In genomic region chr3:25033407-25034029, GRCh38 we compare ENCODE assay signal across 8 cellular contexts.
DNase-seq lines count a peak whose midpoint lies in the region; ATAC-seq and TF ChIP-seq lines count a peak whose summit lies in the region.

No MANE protein-coding gene starts in this region.

- ATAC-seq in GM18870 (IDR thresholded peaks at IDR 0.05; ENCODE audit: unreplicated experiment), result peak; percentile 82
- ATAC-seq in HG03066 (IDR thresholded peaks at IDR 0.05; ENCODE audit: low read depth, unreplicated experiment), result peak; percentile 76
- peak; percentile 92 for ATAC-seq in left lobe of liver
- no peak for ATAC-seq in CD8-positive, alpha-beta T cell
- no peak for ATAC-seq in GM19467 (IDR thresholded peaks at IDR 0.05; ENCODE audit: unreplicated experiment)

- H3K36me3 ChIP-seq in mammary epithelial cell (ENCODE audit: insufficient read depth, low read length), result no peaks in the 10 kb centered on the region
- no peaks in the 10 kb centered on the region for H3K36me3 ChIP-seq in CD8-positive, alpha-beta T cell (ENCODE audit: insufficient read depth, low read length)

- CTCF ChIA-PET in mammary epithelial cell (lab: Charles Lee; ENCODE audit: low non-redundant PET), result interaction anchor here (0.6 kb wide), 1 partner anchor 12 kb away, joined by 3 read pairs; no protein-coding TSS in a partner anchor
- CTCF ChIA-PET in CD8-positive, alpha-beta T cell (lab: Charles Lee), result interaction anchor here (1.4 kb wide), 1 partner anchor 38 kb away, joined by 3 read pairs; no protein-coding TSS in a partner anchor

- no peaks in the 10 kb centered on the region for H3K4me1 Mint-ChIP-seq in CD8-positive, alpha-beta T cell (ENCODE audit: low read depth)

- H3K4me1 ChIP-seq in mammary epithelial cell (ENCODE audit: insufficient read depth, low read length), result no peaks in the 10 kb centered on the region
- H3K4me1 ChIP-seq in CD8-positive, alpha-beta T cell (ENCODE audit: insufficient read depth, low read length), result no peaks in the 10 kb centered on the region

- no peak overlapping the region for H2AFZ ChIP-seq in mammary epithelial cell (ENCODE audit: low read depth, low read length)

- POLR2A ChIA-PET in CD8-positive, alpha-beta T cell (lab: Charles Lee), result no interaction called here

- no peaks in the 10 kb centered on the region for H3K27me3 ChIP-seq in mammary epithelial cell (ENCODE audit: insufficient read depth, low read length)
- no peaks in the 10 kb centered on the region for H3K27me3 ChIP-seq in CD8-positive, alpha-beta T cell (ENCODE audit: insufficient read depth, low read length)

- in situ Hi-C loops in mammary epithelial cell (cut with MboI; ENCODE audit: low sequenced_read_pairs in 2 of 2), result no loop called here

- H3K9ac ChIP-seq in mammary epithelial cell (ENCODE audit: insufficient read depth, low read length), result no peak overlapping the region

- 72% methylated on average over 6 of the region's 6 CpGs for WGBS in mammary epithelial cell (ENCODE audit: low coverage, missing lambda C conversion rate)

- no peaks in the 10 kb centered on the region for H3K36me3 Mint-ChIP-seq in CD8-positive, alpha-beta T cell

- H3K9me3 Mint-ChIP-seq in CD8-positive, alpha-beta T cell, result peaks cover 2% of the 10 kb centered on the region

- H3K27ac ChIP-seq in mammary epithelial cell (ENCODE audit: insufficient read depth, low read depth, low read length), result no peak overlapping the region
- no peak overlapping the region for H3K27ac ChIP-seq in CD8-positive, alpha-beta T cell (ENCODE audit: low read depth, low read length)

- no peak overlapping the region for H3K4me3 Mint-ChIP-seq in CD8-positive, alpha-beta T cell

- no peak overlapping the region for H3K27ac Mint-ChIP-seq in CD8-positive, alpha-beta T cell

- intact Hi-C loops in mammary epithelial cell (cut with micrococcal nuclease), result loop anchor here (5.0 kb wide), 1 partner anchor 261 kb away; no protein-coding TSS in a partner anchor
- intact Hi-C loops in CD8-positive, alpha-beta T cell (cut with DNase I, micrococcal nuclease), result no loop called here

- no TSS peak for BruUV-seq in mammary epithelial cell (replicated peaks; lab: Mats Ljungman, UMichigan)

- peak; percentile 71 for DNase-seq in D341Med (ENCODE audit: low spot score)
- DNase-seq in NCI-H526 treated with DMSO at 0.1 percent for 48 hours (lab: John Stamatoyannopoulos, UW), result peak; percentile 54
- peak; percentile 35 for DNase-seq in mammary epithelial cell
- DNase-seq in left lobe of liver (ENCODE audit: low spot score), result peak; percentile 55
- DNase-seq in CD8-positive, alpha-beta T cell, result no peak

- dilution Hi-C loops in mammary epithelial cell (cut with HindIII; ENCODE audit: low sequenced_read_pairs), result no loop called here

- H3K9me3 ChIP-seq in mammary epithelial cell (replicated peaks; ENCODE audit: insufficient read depth, low read length), result no peaks in the 10 kb centered on the region
- no peaks in the 10 kb centered on the region for H3K9me3 ChIP-seq in CD8-positive, alpha-beta T cell (ENCODE audit: low read length)

- H3K27me3 Mint-ChIP-seq in CD8-positive, alpha-beta T cell (ENCODE audit: low read depth), result no peaks in the 10 kb centered on the region

- H3K4me2 ChIP-seq in mammary epithelial cell (ENCODE audit: insufficient read depth, low read depth, low read length), result no peak overlapping the region

- no peak overlapping the region for H3K4me3 ChIP-seq in mammary epithelial cell (replicated peaks in 1 of 3; ENCODE audit: insufficient read depth in 1 of 3, low read depth in 2 of 3, low read length in 3 of 3)
- no peak overlapping the region for H3K4me3 ChIP-seq in CD8-positive, alpha-beta T cell (ENCODE audit: low read depth, low read length)

- TF ChIP-seq CTCF in mammary epithelial cell (conservative IDR thresholded peaks at IDR 0.05 in 1 of 2, IDR thresholded peaks at IDR 0.05 in 1 of 2; ENCODE audit: extremely low read depth in 1 of 2, insufficient read depth in 1 of 2, low read depth in 1 of 2, low read length in 2 of 2), result peak; percentile 58 to 63
- TF ChIP-seq CTCF in CD8-positive, alpha-beta T cell (IDR thresholded peaks at IDR 0.05), result no peak

- H4K20me1 ChIP-seq in mammary epithelial cell (ENCODE audit: insufficient read depth, low read length), result no peaks in the 10 kb centered on the region

- H3K79me2 ChIP-seq in mammary epithelial cell (ENCODE audit: insufficient read depth, low read length), result no peaks in the 10 kb centered on the region

Comparison
In these comparisons a context has a peak if more than half of its experiments do, and no peak if none do; other contexts are left out.
1. DNase-seq: peak in D341Med (single experiment), NCI-H526 treated with DMSO at 0.1 percent for 48 hours (single experiment), mammary epithelial cell (single experiment) and left lobe of liver (single experiment); none in CD8-positive, alpha-beta T cell (0 of 7).
2. ATAC-seq: peak in GM18870 (single experiment), HG03066 (single experiment) and left lobe of liver (single experiment); none in CD8-positive, alpha-beta T cell (single experiment) and GM19467 (single experiment).